ENCODE assay signal across 2 cellular contexts in genomic region chr6:42604699-42605098, GRCh38.
TF ChIP-seq lines count a peak whose summit lies in the region.

No MANE protein-coding gene starts in this region.

TF ChIP-seq in HEK293, 187 proteins besides CTCF, POLR2A, EP300 and RAD21:
- TF ChIP-seq ZNF121 (tag by site-specific recombination; IDR thresholded peaks at IDR 0.05): peak; percentile 91

TF ChIP-seq in HepG2, 621 proteins besides CTCF, POLR2A, EP300 and RAD21:
- 0 out of 2 replicates have a peak, but pooled peaks have one; percentile 46 for TF ChIP-seq ZNF121 (CRISPR knock-in tag; IDR thresholded peaks at IDR 0.05)
